15 cellular contexts compared by ENCODE assay signal in genomic region chr11:15769203-15769602, GRCh38.
DNase-seq lines count a peak whose midpoint lies in the region; ATAC-seq and TF ChIP-seq lines count a peak whose summit lies in the region.
"Had no signal": no experiment of that assay in that cellular context is flagged by ENCODE, and none has a peak within 500 bp of the region (broad histone marks: within the 10 kb centered on the region; RNA-seq: fewer than 3 reads in every experiment).

No MANE protein-coding gene starts in this region.

- no peak overlapping the region for H3K4me2 ChIP-seq in mammary epithelial cell (ENCODE audit: insufficient read depth, low read depth, low read length)

- dilution Hi-C loops in mammary epithelial cell (cut with HindIII; ENCODE audit: low sequenced_read_pairs), result no loop called here

- in situ Hi-C loops in mammary epithelial cell (cut with MboI; ENCODE audit: low sequenced_read_pairs in 2 of 2), result no loop called here

- CTCF ChIA-PET in mammary epithelial cell (lab: Charles Lee; ENCODE audit: low non-redundant PET), result interaction anchor here (0.6 kb wide), 1 partner anchor 162 kb away, joined by 3 read pairs; no protein-coding TSS in a partner anchor

- TF ChIP-seq RAD21 in Ishikawa (IDR thresholded peaks at IDR 0.05; ENCODE audit: low read depth), result peak; percentile 26

- H3K27ac ChIP-seq in mammary epithelial cell (ENCODE audit: insufficient read depth, low read depth, low read length) (no peak overlapping the region), stomach (peak overlapping the region in 3 of 5 donors; percentile 32 to 67 (median 66))
- H3K27ac ChIP-seq: vagina had no signal

- DNase-seq in mammary epithelial cell (peak; percentile 46), left kidney (ENCODE audit: low read depth, low spot score) (peak; percentile 84), stomach (peak; percentile 55), nephron progenitor cell (no peak)
- DNase-seq: anterior cingulate cortex; COR-L47; NCI-H1105; NCI-H2171; RPMI8226; stimulated activated CD4-positive, alpha-beta T cell treated with anti-CD3 and anti-CD28 coated beads, Interleukin-2, amount 100 ng/mL, for 24 hours had no signal

- no peak overlapping the region for H3K4me3 ChIP-seq in mammary epithelial cell (replicated peaks in 1 of 3; ENCODE audit: insufficient read depth in 1 of 3, low read depth in 2 of 3, low read length in 3 of 3)
- H3K4me3 ChIP-seq in stomach, result no peak overlapping the region
- H3K4me3 ChIP-seq: vagina had no signal

- no peaks in the 10 kb centered on the region for H3K4me1 ChIP-seq in mammary epithelial cell (ENCODE audit: insufficient read depth, low read length)
- H3K4me1 ChIP-seq in stomach, result peaks cover 0 to 6% (median 2%) of the 10 kb centered on the region in 4 donors
- H3K4me1 ChIP-seq: vagina had no signal

- no peak overlapping the region for H3K27ac Mint-ChIP-seq in nephron progenitor cell
- H3K27ac Mint-ChIP-seq: stimulated activated naive CD8-positive, alpha-beta T cell treated with anti-CD3 and anti-CD28 coated beads, Interleukin-15, Interleukin-2, amounts not matched to agents 100 ng/mL and 50 ng/mL, for 24 hours had no signal

- no peaks in the 10 kb centered on the region for H3K36me3 ChIP-seq in mammary epithelial cell (ENCODE audit: insufficient read depth, low read length)
- H3K36me3 ChIP-seq in stomach, result no peaks in the 10 kb centered on the region
- H3K36me3 ChIP-seq: vagina had no signal

- H3K27me3 ChIP-seq in mammary epithelial cell (ENCODE audit: insufficient read depth, low read length) (peaks cover 3% of the 10 kb centered on the region), stomach (no peaks in the 10 kb centered on the region)
- H3K27me3 ChIP-seq: vagina had no signal

- peaks cover 13% of the 10 kb centered on the region for H3K36me3 Mint-ChIP-seq in nephron progenitor cell (ENCODE audit: low read depth)

- intact Hi-C loops in mammary epithelial cell (cut with micrococcal nuclease), result no loop called here
- intact Hi-C loops in stomach (cut with DNase I; ENCODE audit: low total_unique reads), result no loop called here

- no TSS peak for BruUV-seq in mammary epithelial cell (replicated peaks; lab: Mats Ljungman, UMichigan)

- TF ChIP-seq CTCF in mammary epithelial cell (conservative IDR thresholded peaks at IDR 0.05 in 1 of 2, IDR thresholded peaks at IDR 0.05 in 1 of 2; ENCODE audit: extremely low read depth in 1 of 2, insufficient read depth in 1 of 2, low read depth in 1 of 2, low read length in 2 of 2), result no peak
- no peak for TF ChIP-seq CTCF in stomach (IDR thresholded peaks at IDR 0.05)
- no peak for TF ChIP-seq CTCF in nephron progenitor cell (IDR thresholded peaks at IDR 0.05)

- no peaks in the 10 kb centered on the region for H4K20me1 ChIP-seq in mammary epithelial cell (ENCODE audit: insufficient read depth, low read length)

- H2AFZ ChIP-seq in mammary epithelial cell (ENCODE audit: low read depth, low read length), result no peak overlapping the region

- no peak overlapping the region for H3K4me3 Mint-ChIP-seq in nephron progenitor cell
- H3K4me3 Mint-ChIP-seq: stimulated activated naive CD8-positive, alpha-beta T cell treated with anti-CD3 and anti-CD28 coated beads, Interleukin-15, Interleukin-2, amounts not matched to agents 100 ng/mL and 50 ng/mL, for 24 hours had no signal

- 78% methylated on average over 3 of the region's 3 CpGs for WGBS in mammary epithelial cell (ENCODE audit: low coverage, missing lambda C conversion rate)
- 29 to 66% (median 46%) methylated on average over 3 of the region's 3 CpGs for WGBS in stomach, 5 donors

- ATAC-seq in GM21381 (IDR thresholded peaks at IDR 0.05; ENCODE audit: unreplicated experiment) (no peak), GM19397 (IDR thresholded peaks at IDR 0.05; ENCODE audit: unreplicated experiment) (no peak)

- TF ChIP-seq POLR2A in stomach (IDR thresholded peaks at IDR 0.05), result no peak

- H3K9ac ChIP-seq in mammary epithelial cell (ENCODE audit: insufficient read depth, low read length), result no peak overlapping the region

- H3K27me3 Mint-ChIP-seq in nephron progenitor cell (ENCODE audit: low read depth, poor library complexity), result peaks cover 5% of the 10 kb centered on the region
- H3K27me3 Mint-ChIP-seq: stimulated activated naive CD8-positive, alpha-beta T cell treated with anti-CD3 and anti-CD28 coated beads, Interleukin-15, Interleukin-2, amounts not matched to agents 100 ng/mL and 50 ng/mL, for 24 hours had no signal

- peaks cover 36% of the 10 kb centered on the region for H3K4me1 Mint-ChIP-seq in nephron progenitor cell

- H3K9me3 Mint-ChIP-seq in nephron progenitor cell, result peaks cover 28% of the 10 kb centered on the region
- H3K9me3 Mint-ChIP-seq: stimulated activated naive CD8-positive, alpha-beta T cell treated with anti-CD3 and anti-CD28 coated beads, Interleukin-15, Interleukin-2, amounts not matched to agents 100 ng/mL and 50 ng/mL, for 24 hours had no signal

- TF ChIP-seq EP300 in Ishikawa (IDR thresholded peaks at IDR 0.05; ENCODE audit: borderline replicate concordance) (peak; percentile 90), stomach (IDR thresholded peaks at IDR 0.05) (no peak)

- no peaks in the 10 kb centered on the region for H3K79me2 ChIP-seq in mammary epithelial cell (ENCODE audit: insufficient read depth, low read length)

- no peaks in the 10 kb centered on the region for H3K9me3 ChIP-seq in mammary epithelial cell (replicated peaks; ENCODE audit: insufficient read depth, low read length)
- no peaks in the 10 kb centered on the region for H3K9me3 ChIP-seq in stomach
- H3K9me3 ChIP-seq: vagina had no signal

TF ChIP-seq in Ishikawa, 13 proteins besides CTCF, POLR2A, EP300 and RAD21:
- TF ChIP-seq NFIC (IDR thresholded peaks at IDR 0.05) (peak; percentile 82), TEAD4 (IDR thresholded peaks at IDR 0.05) (peak; percentile 93), YY1 (IDR thresholded peaks at IDR 0.05; ENCODE audit: low read depth) (peak; percentile 76), TAF1 (IDR thresholded peaks at IDR 0.05; ENCODE audit: low read depth) (no peak), USF1 (IDR thresholded peaks at IDR 0.05) (no peak; the same call in 1 of the 2 replicates), ZBTB7A (IDR thresholded peaks at IDR 0.05; ENCODE audit: low read depth) (no peak), FOXM1 (IDR thresholded peaks at IDR 0.05; ENCODE audit: borderline replicate concordance, low read depth) (peak; percentile 80), TCF12 (IDR thresholded peaks at IDR 0.05; ENCODE audit: low read depth) (peak; percentile 92), CEBPB (IDR thresholded peaks at IDR 0.05) (peak; percentile 60; the same call in 1 of the 2 replicates), CREB1 (IDR thresholded peaks at IDR 0.05; ENCODE audit: low read depth) (no peak), EGR1 (IDR thresholded peaks at IDR 0.05) (no peak)
- TF ChIP-seq, protein P1, sequence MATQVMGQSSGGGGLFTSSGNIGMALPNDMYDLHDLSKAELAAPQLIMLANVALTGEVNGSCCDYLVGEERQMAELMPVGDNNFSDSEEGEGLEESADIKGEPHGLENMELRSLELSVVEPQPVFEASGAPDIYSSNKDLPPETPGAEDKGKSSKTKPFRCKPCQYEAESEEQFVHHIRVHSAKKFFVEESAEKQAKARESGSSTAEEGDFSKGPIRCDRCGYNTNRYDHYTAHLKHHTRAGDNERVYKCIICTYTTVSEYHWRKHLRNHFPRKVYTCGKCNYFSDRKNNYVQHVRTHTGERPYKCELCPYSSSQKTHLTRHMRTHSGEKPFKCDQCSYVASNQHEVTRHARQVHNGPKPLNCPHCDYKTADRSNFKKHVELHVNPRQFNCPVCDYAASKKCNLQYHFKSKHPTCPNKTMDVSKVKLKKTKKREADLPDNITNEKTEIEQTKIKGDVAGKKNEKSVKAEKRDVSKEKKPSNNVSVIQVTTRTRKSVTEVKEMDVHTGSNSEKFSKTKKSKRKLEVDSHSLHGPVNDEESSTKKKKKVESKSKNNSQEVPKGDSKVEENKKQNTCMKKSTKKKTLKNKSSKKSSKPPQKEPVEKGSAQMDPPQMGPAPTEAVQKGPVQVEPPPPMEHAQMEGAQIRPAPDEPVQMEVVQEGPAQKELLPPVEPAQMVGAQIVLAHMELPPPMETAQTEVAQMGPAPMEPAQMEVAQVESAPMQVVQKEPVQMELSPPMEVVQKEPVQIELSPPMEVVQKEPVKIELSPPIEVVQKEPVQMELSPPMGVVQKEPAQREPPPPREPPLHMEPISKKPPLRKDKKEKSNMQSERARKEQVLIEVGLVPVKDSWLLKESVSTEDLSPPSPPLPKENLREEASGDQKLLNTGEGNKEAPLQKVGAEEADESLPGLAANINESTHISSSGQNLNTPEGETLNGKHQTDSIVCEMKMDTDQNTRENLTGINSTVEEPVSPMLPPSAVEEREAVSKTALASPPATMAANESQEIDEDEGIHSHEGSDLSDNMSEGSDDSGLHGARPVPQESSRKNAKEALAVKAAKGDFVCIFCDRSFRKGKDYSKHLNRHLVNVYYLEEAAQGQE (IDR thresholded peaks at IDR 0.05; ENCODE audit: low read depth), result no peak
- TF ChIP-seq, protein P2, sequence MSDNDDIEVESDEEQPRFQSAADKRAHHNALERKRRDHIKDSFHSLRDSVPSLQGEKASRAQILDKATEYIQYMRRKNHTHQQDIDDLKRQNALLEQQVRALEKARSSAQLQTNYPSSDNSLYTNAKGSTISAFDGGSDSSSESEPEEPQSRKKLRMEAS (IDR thresholded peaks at IDR 0.05), result peak; percentile 49; the same call in 1 of the 2 replicates
